ENCODE assay signal across 19 cellular contexts in the genomic region with DNA sequence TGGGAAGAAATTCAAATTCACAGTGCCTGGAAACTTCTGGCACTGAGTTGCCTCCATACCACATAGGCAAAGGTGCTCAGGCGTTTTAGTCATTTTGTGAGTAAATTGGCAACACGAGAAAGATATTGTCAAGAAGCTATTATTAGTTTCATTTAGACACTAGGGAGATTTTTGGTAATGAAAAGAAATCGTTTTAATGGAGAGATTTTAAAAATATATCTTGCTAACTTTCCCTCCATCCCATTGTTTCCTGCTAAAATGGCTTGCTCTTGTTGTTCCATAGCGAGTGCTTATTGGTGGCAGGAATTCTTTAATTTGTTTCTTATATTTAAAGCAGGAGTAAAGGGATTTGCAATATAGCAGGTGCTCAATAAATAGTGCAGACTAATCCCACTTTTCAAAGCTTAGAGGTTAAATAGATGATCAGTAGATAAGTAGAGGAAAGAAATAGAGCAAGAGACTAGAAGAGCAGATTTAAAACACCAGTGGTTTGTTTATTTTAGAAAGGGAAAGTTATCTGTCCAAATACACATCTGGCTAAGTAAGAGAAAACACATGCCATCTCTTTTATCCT. TPM values are rescaled to one million over a fixed set of nuclear protein-coding genes. Genes with fewer than 3 reads are reported as not detected.
DNase-seq lines count a peak whose midpoint lies in the region; ATAC-seq, FAIRE-seq and TF ChIP-seq lines count a peak whose summit lies in the region.
"Had no signal": no experiment of that assay in that cellular context is flagged by ENCODE, and none has a peak within 500 bp of the region (broad histone marks: within the 10 kb centered on the region; RNA-seq: fewer than 3 reads in every experiment).

No MANE protein-coding gene starts in this region.

- H3K4me3 ChIP-seq in IMR-90 (ENCODE audit: insufficient read depth, low read depth, low read length) (no peak overlapping the region), tibial nerve (no peak overlapping the region)
- H3K4me3 ChIP-seq: BLaER1 treated with 17β-estradiol and CSF1 and Interleukin-3, amounts not matched to agents 10 nM and 100 nM; GM12878 had no signal

- TF ChIP-seq POLR2A in IMR-90 (IDR thresholded peaks at IDR 0.05; ENCODE audit: low read depth, low read length) (no peak), tibial nerve (IDR thresholded peaks at IDR 0.05) (no peak)

- peaks cover 84% of the 10 kb centered on the region for H3K27me3 Mint-ChIP-seq in activated CD4-positive, alpha-beta T cell treated with anti-CD3 and anti-CD28 coated beads, Interleukin-2, amount 10 ng/mL, durations not matched to agents 24 days and 14 days

- H3K9ac ChIP-seq in IMR-90 (ENCODE audit: low read depth, low read length) = no peak overlapping the region
- H3K9ac ChIP-seq: BLaER1 treated with 17β-estradiol and CSF1 and Interleukin-3, amounts not matched to agents 10 nM and 100 nM had no signal

- in situ Hi-C loops in IMR-90 (cut with MboI; ENCODE audit: low sequenced_read_pairs) = no loop called here

- H3K27ac Mint-ChIP-seq in activated CD4-positive, alpha-beta T cell treated with anti-CD3 and anti-CD28 coated beads, Interleukin-2, amount 10 ng/mL, durations not matched to agents 24 days and 14 days = no peak overlapping the region
- H3K27ac Mint-ChIP-seq: CD8-positive, alpha-beta T cell had no signal

- H2AK9ac ChIP-seq in IMR-90 (replicated peaks; ENCODE audit: low read depth, low read length, poor library complexity) = no peak overlapping the region

- H3K9me1 ChIP-seq in IMR-90 (ENCODE audit: insufficient read depth, low read length) = peaks cover 4% of the 10 kb centered on the region

- no peak overlapping the region; the same call in 1 of the 2 replicates for H3K4me2 ChIP-seq in IMR-90 (ENCODE audit: low read depth, low read length)
- H3K4me2 ChIP-seq: BLaER1 treated with 17β-estradiol and CSF1 and Interleukin-3, amounts not matched to agents 10 nM and 100 nM had no signal

- H3K79me1 ChIP-seq in IMR-90 (ENCODE audit: low read depth in 1 of 2, low read length in 2 of 2) = peaks cover 9 to 54% of the 10 kb centered on the region in 2 experiments; a peak in 3 of 4 replicates

- POLR2A ChIA-PET in IMR-90 (lab: Charles Lee; ENCODE audit: unreplicated experiment) = no interaction called here

- peak overlapping the region; percentile 35; the same call in 1 of the 2 replicates for H3K23ac ChIP-seq in IMR-90 (ENCODE audit: low read depth, low read length)

- no peak for TF ChIP-seq CTCF in IMR-90 (conservative IDR thresholded peaks at IDR 0.05; ENCODE audit: low read depth, low read length)
- TF ChIP-seq CTCF in VCaP (conservative IDR thresholded peaks at IDR 0.05) = no peak
- TF ChIP-seq CTCF in tibial nerve (IDR thresholded peaks at IDR 0.05) = no peak

- H3K27ac ChIP-seq in IMR-90 (ENCODE audit: insufficient read depth, low read length) (no peak overlapping the region), VCaP (peak overlapping the region; percentile 95), tibial nerve (peak overlapping the region in 3 of 4 donors; percentile 1 to 93 (median 92))
- H3K27ac ChIP-seq: BLaER1 treated with 17β-estradiol and CSF1 and Interleukin-3, amounts not matched to agents 10 nM and 100 nM had no signal

- H2BK20ac ChIP-seq in IMR-90 (ENCODE audit: low read depth, low read length) = 0 out of 2 replicates have a peak overlapping the region, but pooled peaks have one; percentile 27

- peak overlapping the region in 1 of 2 experiments; percentile 44; a peak in 1 of 4 replicates for H4K8ac ChIP-seq in IMR-90 (ENCODE audit: low read depth in 2 of 2, low read length in 2 of 2)

- no peak for ATAC-seq in IMR-90 (ENCODE audit: low read depth)
- ATAC-seq: CD8-positive, alpha-beta T cell; GM12878 had no signal

- no peak overlapping the region; the same call in 1 of the 2 replicates for H3K4ac ChIP-seq in IMR-90 (ENCODE audit: low read depth, low read length)

- H3K18ac ChIP-seq in IMR-90 (ENCODE audit: low read depth, low read length) = no peak overlapping the region

- dilution Hi-C loops in IMR-90 (cut with HindIII; ENCODE audit: low sequenced_read_pairs, unreplicated experiment) = no loop called here

- intact Hi-C loops in IMR-90 (cut with micrococcal nuclease) = no loop called here
- intact Hi-C loops in activated CD4-positive, alpha-beta T cell treated with anti-CD3 and anti-CD28 coated beads, Interleukin-2, amount 10 ng/mL, durations not matched to agents 24 days and 14 days (cut with micrococcal nuclease) = loop anchor here (5.0 kb wide), 1 partner anchor 57 kb away; no protein-coding TSS in a partner anchor

- H2AFZ ChIP-seq in IMR-90 (replicated peaks; ENCODE audit: low read length, poor library complexity) = no peak overlapping the region

- peak overlapping the region; percentile 61; the same call in 1 of the 2 replicates for H3K14ac ChIP-seq in IMR-90 (replicated peaks; ENCODE audit: low read depth, low read length)

- no peak overlapping the region for H4K5ac ChIP-seq in IMR-90 (ENCODE audit: low read depth, low read length)

- WGBS in IMR-90 (ENCODE audit: extremely low coverage in 2 of 2, insufficient read length in 1 of 2), 2 experiments = no CpG with 5 or more reads among the region's 4 CpGs
- WGBS in tibial nerve, 2 donors = 18 to 20% methylated on average over 4 of the region's 4 CpGs

- H2BK5ac ChIP-seq in IMR-90 (ENCODE audit: low read depth, low read length, poor library complexity, severe bottlenecking) = no peak overlapping the region

- peaks cover 3% of the 10 kb centered on the region; the same call in 1 of the 2 replicates for H4K20me1 ChIP-seq in IMR-90 (ENCODE audit: insufficient read depth, low read length)

- H3K36me3 Mint-ChIP-seq in activated CD4-positive, alpha-beta T cell treated with anti-CD3 and anti-CD28 coated beads, Interleukin-2, amount 10 ng/mL, durations not matched to agents 24 days and 14 days (ENCODE audit: low read depth) = peaks cover 4% of the 10 kb centered on the region
- H3K36me3 Mint-ChIP-seq: CD8-positive, alpha-beta T cell had no signal

- H3K4me1 ChIP-seq in IMR-90 (ENCODE audit: control insufficient read depth, insufficient read depth, low read length) = peaks cover 13% of the 10 kb centered on the region
- peaks cover 0 to 56% (median 11%) of the 10 kb centered on the region in 4 donors for H3K4me1 ChIP-seq in tibial nerve

- H3K4me1 Mint-ChIP-seq in activated CD4-positive, alpha-beta T cell treated with anti-CD3 and anti-CD28 coated beads, Interleukin-2, amount 10 ng/mL, durations not matched to agents 24 days and 14 days = peaks cover 6% of the 10 kb centered on the region

- H3K36me3 ChIP-seq in IMR-90 (ENCODE audit: control insufficient read depth, insufficient read depth, low read length) = no peaks in the 10 kb centered on the region
- no peaks in the 10 kb centered on the region for H3K36me3 ChIP-seq in tibial nerve
- H3K36me3 ChIP-seq: BLaER1 treated with 17β-estradiol and CSF1 and Interleukin-3, amounts not matched to agents 10 nM and 100 nM had no signal

- H3K27me3 ChIP-seq in IMR-90 (ENCODE audit: control insufficient read depth, insufficient read depth, low read length) = no peaks in the 10 kb centered on the region
- peaks cover 0 to 98% of the 10 kb centered on the region in 2 donors for H3K27me3 ChIP-seq in tibial nerve

- H2AK5ac ChIP-seq in IMR-90 (ENCODE audit: low read depth, low read length) = no peak overlapping the region; the same call in 1 of the 2 replicates

- H3K9me3 Mint-ChIP-seq in activated CD4-positive, alpha-beta T cell treated with anti-CD3 and anti-CD28 coated beads, Interleukin-2, amount 10 ng/mL, durations not matched to agents 24 days and 14 days = peaks cover 15% of the 10 kb centered on the region
- H3K9me3 Mint-ChIP-seq: CD8-positive, alpha-beta T cell had no signal

- TF ChIP-seq EP300 in tibial nerve (IDR thresholded peaks at IDR 0.05) = no peak

- peak overlapping the region; percentile 20; the same call in 1 of the 2 replicates for H2BK120ac ChIP-seq in IMR-90 (ENCODE audit: low read depth, low read length)

- H4K91ac ChIP-seq in IMR-90 (ENCODE audit: insufficient read depth, low read depth, low read length) = no peak overlapping the region

- CTCF ChIA-PET in IMR-90 (lab: Yijun Ruan, JAX) = interaction anchor here (1.0 kb wide), 1 partner anchor 125 kb away, joined by 3 read pairs; no protein-coding TSS in a partner anchor

- no peak overlapping the region for H2BK15ac ChIP-seq in IMR-90 (ENCODE audit: low read depth, low read length)

- FAIRE-seq in islet of Langerhans (lab: Jason Lieb, UNC) = peak; percentile 86
- no peak for FAIRE-seq in GM19239 (lab: Jason Lieb, UNC)
- FAIRE-seq: GM12878 had no signal

- BruUV-seq in IMR-90 (replicated peaks; lab: Mats Ljungman, UMichigan) = no TSS peak

- H3K4me3 Mint-ChIP-seq in activated CD4-positive, alpha-beta T cell treated with anti-CD3 and anti-CD28 coated beads, Interleukin-2, amount 10 ng/mL, durations not matched to agents 24 days and 14 days = no peak overlapping the region
- H3K4me3 Mint-ChIP-seq: CD8-positive, alpha-beta T cell had no signal

- H3K56ac ChIP-seq in IMR-90 (ENCODE audit: extremely low read depth, insufficient read depth, low read length) = no peak overlapping the region

- no peak for TF ChIP-seq RAD21 in IMR-90 (IDR thresholded peaks at IDR 0.05; ENCODE audit: low read length)

- DNase-seq in IMR-90 (no peak), tibial nerve (ENCODE audit: low spot score in 2 of 2) (no peak), GM19239 (ENCODE audit: insufficient read length, low spot score) (no peak), MV-4-11 (lab: John Stamatoyannopoulos, UW) (no peak)
- no peak for DNase-seq in activated CD4-positive, alpha-beta T cell treated with anti-CD3 and anti-CD28 coated beads, Interleukin-2, amount 10 ng/mL, durations not matched to agents 24 days and 14 days
- DNase-seq: ACHN; CD8-positive, alpha-beta T cell; DND-41; GOT3; MM.1S; NCI-H1105; NCI-H2029; NCI-H345; OCI-M1; Right ventricle myocardium superior had no signal

- H3K9me3 ChIP-seq in IMR-90 (ENCODE audit: control insufficient read depth, insufficient read depth, low read length) (no peaks in the 10 kb centered on the region), tibial nerve (no peaks in the 10 kb centered on the region)

RNA-seq across cellular contexts. Expression of a gene that starts 9.6 kb away (rescaled TPM):
- total RNA-seq in IMR-90 (2012; rRNA removed) (3.2 and 6.4 TPM in 2 replicates), tibial nerve (10 to 100 TPM; 33.9 to 79.3 (median 58.3) TPM)
- polyA plus RNA-seq in IMR-90 (2012; rRNA removed) = 23.1 and 28.3 TPM in 2 replicates
- 13.8 and 28.3 TPM in 2 replicates for polyA plus RNA-seq in IMR-90 (2012; cell fraction: cytosol; rRNA removed)
- 16.9 and 18.6 TPM in 2 replicates for polyA plus RNA-seq in IMR-90 (2012; cell fraction: nucleus; rRNA removed; ENCODE audit: low replicate concordance)
- 0.09 and 0.14 TPM in 2 replicates for total RNA-seq in activated CD4-positive, alpha-beta T cell treated with anti-CD3 and anti-CD28 coated beads, Interleukin-2, amount 10 ng/mL, durations not matched to agents 24 days and 14 days
- total RNA-seq: GM12878, Right ventricle myocardium superior had no signal
- polyA plus RNA-seq: GM12878 had no signal

RNA-seq across cellular contexts. Expression of a gene that starts 59.3 kb away (rescaled TPM):
- total RNA-seq in IMR-90 (2012; rRNA removed) = 211 and 225 TPM in 2 replicates
- 410 and 443 TPM in 2 replicates for polyA plus RNA-seq in IMR-90 (2012; rRNA removed)
- polyA plus RNA-seq in IMR-90 (2012; cell fraction: cytosol; rRNA removed) = 226 and 424 TPM in 2 replicates
- 47.3 and 183 TPM in 2 replicates for polyA plus RNA-seq in IMR-90 (2012; cell fraction: nucleus; rRNA removed; ENCODE audit: low replicate concordance)
- 100 to 1,000 TPM; 361 to 435 (median 392) TPM for total RNA-seq in tibial nerve
- 960 and 998 TPM in 2 replicates for total RNA-seq in activated CD4-positive, alpha-beta T cell treated with anti-CD3 and anti-CD28 coated beads, Interleukin-2, amount 10 ng/mL, durations not matched to agents 24 days and 14 days
